In genomic region chr11:110279881-110280280, GRCh38 we compare ENCODE assay signal across 20 cellular contexts.
"Had no signal": no experiment of that assay in that cellular context is flagged by ENCODE, and none has a peak within 500 bp of the region (broad histone marks: within the 10 kb centered on the region; RNA-seq: fewer than 3 reads in every experiment).

No MANE protein-coding gene starts in this region.

- H3K27me3 ChIP-seq: body of pancreas, esophagus muscularis mucosa, heart left ventricle, testis, upper lobe of right lung had no signal

- H3K9me3 ChIP-seq: body of pancreas, esophagus muscularis mucosa, heart left ventricle, psoas muscle, testis, upper lobe of right lung had no signal

- H3K9me3 Mint-ChIP-seq: activated CD4-positive, alpha-beta T cell treated with anti-CD3 and anti-CD28 coated beads, Interleukin-2, amount 10 ng/mL, durations not matched to agents 24 days and 14 days; activated naive CD4-positive, alpha-beta T cell treated with anti-CD3 and anti-CD28 coated beads, Interleukin-2, amount 50 U/mL, for 72 hours; endodermal cell; naive thymus-derived CD4-positive, alpha-beta T cell; stimulated activated naive CD8-positive, alpha-beta T cell treated with anti-CD3 and anti-CD28 coated beads, Interleukin-15, Interleukin-2, amounts not matched to agents 100 ng/mL and 50 ng/mL, for 24 hours had no signal

- H3K4me3 Mint-ChIP-seq: activated CD4-positive, alpha-beta T cell treated with anti-CD3 and anti-CD28 coated beads, Interleukin-2, amount 10 ng/mL, durations not matched to agents 24 days and 14 days; endodermal cell; naive thymus-derived CD4-positive, alpha-beta T cell; stimulated activated naive CD8-positive, alpha-beta T cell treated with anti-CD3 and anti-CD28 coated beads, Interleukin-15, Interleukin-2, amounts not matched to agents 100 ng/mL and 50 ng/mL, for 24 hours had no signal

- DNase-seq: activated CD4-positive, alpha-beta T cell treated with anti-CD3 and anti-CD28 coated beads, Interleukin-2, amount 10 ng/mL, durations not matched to agents 24 days and 14 days; activated T-cell treated with anti-CD3 and anti-CD28 coated beads for 4 hours; amniotic stem cell; body of pancreas; endodermal cell; heart left ventricle; naive thymus-derived CD4-positive, alpha-beta T cell; nucleus accumbens; psoas muscle; stimulated activated CD4-positive, alpha-beta T cell treated with anti-CD3 and anti-CD28 coated beads, Interleukin-4, amount 100 ng/mL, for 1 hour; stimulated activated CD8-positive, alpha-beta memory T cell treated with anti-CD3 and anti-CD28 coated beads, Interleukin-4, amount 100 ng/mL, for 48 hours; T1000; testis; upper lobe of right lung had no signal

- H3K4me1 ChIP-seq: testis, upper lobe of right lung had no signal

- ATAC-seq: activated naive CD4-positive, alpha-beta T cell treated with anti-CD3 and anti-CD28 coated beads, Interleukin-2, amount 50 U/mL, for 72 hours; body of pancreas; heart left ventricle; left lobe of liver; naive thymus-derived CD4-positive, alpha-beta T cell; psoas muscle; sciatic nerve; upper lobe of right lung had no signal

- H3K4me1 Mint-ChIP-seq: endodermal cell had no signal

- H3K27ac Mint-ChIP-seq: activated CD4-positive, alpha-beta T cell treated with anti-CD3 and anti-CD28 coated beads, Interleukin-2, amount 10 ng/mL, durations not matched to agents 24 days and 14 days; endodermal cell; stimulated activated naive CD8-positive, alpha-beta T cell treated with anti-CD3 and anti-CD28 coated beads, Interleukin-15, Interleukin-2, amounts not matched to agents 100 ng/mL and 50 ng/mL, for 24 hours had no signal

- H3K27ac ChIP-seq: body of pancreas, esophagus muscularis mucosa, heart left ventricle, psoas muscle, testis, upper lobe of right lung, VCaP had no signal

- H3K4me3 ChIP-seq: body of pancreas, esophagus muscularis mucosa, heart left ventricle, psoas muscle, testis, upper lobe of right lung had no signal

- H3K27me3 Mint-ChIP-seq: activated CD4-positive, alpha-beta T cell treated with anti-CD3 and anti-CD28 coated beads, Interleukin-2, amount 10 ng/mL, durations not matched to agents 24 days and 14 days; naive thymus-derived CD4-positive, alpha-beta T cell; stimulated activated naive CD8-positive, alpha-beta T cell treated with anti-CD3 and anti-CD28 coated beads, Interleukin-15, Interleukin-2, amounts not matched to agents 100 ng/mL and 50 ng/mL, for 24 hours had no signal
